ENCODE assay signal across 32 cellular contexts in the genomic region with DNA sequence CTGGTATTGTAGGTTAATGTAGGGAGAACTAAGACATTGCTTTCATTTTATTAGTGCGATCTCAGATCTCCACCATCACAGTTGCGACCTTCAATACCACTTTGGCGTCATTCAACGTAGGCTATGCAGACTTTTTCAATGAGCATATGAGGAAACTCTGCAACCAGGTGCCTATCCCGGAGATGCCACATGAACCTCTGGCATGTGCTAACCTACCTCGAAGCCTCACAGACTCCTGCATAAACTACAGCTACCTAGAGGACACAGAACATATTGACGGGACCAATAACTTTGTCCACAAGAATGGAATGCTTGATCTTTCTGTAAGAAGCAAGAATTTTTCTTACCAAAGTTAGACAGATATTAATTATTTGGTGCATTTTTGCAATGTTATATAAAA. TPM values are rescaled to one million over a fixed set of nuclear protein-coding genes. Genes with fewer than 3 reads are reported as not detected.
"Had no signal": no experiment of that assay in that cellular context is flagged by ENCODE, and none has a peak within 500 bp of the region (broad histone marks: within the 10 kb centered on the region; RNA-seq: fewer than 3 reads in every experiment).

No MANE protein-coding gene starts in this region.

- H3K4me1 Mint-ChIP-seq: immature natural killer cell; mesothelial cell of epicardium; naive B cell; natural killer cell; stimulated activated memory B cell treated with anti-CD40 and anti-IgM and Interleukin-4, amounts not matched to agents 10 μg/mL and 1 μg/mL and 100 μg/mL, for 72 hours; stimulated activated naive CD8-positive, alpha-beta T cell treated with anti-CD3 and anti-CD28 coated beads, Interleukin-15, amount 100 ng/mL, for 72 hours had no signal

- ATAC-seq: left colon; left lung; lower lobe of right lung; natural killer cell; right lobe of liver; stimulated activated memory B cell treated with anti-CD40 and anti-IgM and Interleukin-4, amounts not matched to agents 10 μg/mL and 1 μg/mL and 100 μg/mL, for 72 hours; stimulated activated naive CD8-positive, alpha-beta T cell treated with anti-CD3 and anti-CD28 coated beads, Interleukin-15, amount 100 ng/mL, for 72 hours had no signal

- H3K9me3 Mint-ChIP-seq: nephron progenitor cell, type B pancreatic cell had no signal

- H3K4me3 ChIP-seq: hepatocyte, left lung, lower lobe of right lung, ovary, right atrium auricular region, right lobe of liver, smooth muscle cell, tibial nerve, uterus had no signal

- H3K27me3 ChIP-seq: hepatocyte, left lung, ovary, right atrium auricular region, right lobe of liver, tibial nerve, uterus had no signal

- H3K4me3 Mint-ChIP-seq: immature natural killer cell; mesothelial cell of epicardium; naive B cell; natural killer cell; nephron progenitor cell; stimulated activated memory B cell treated with anti-CD40 and anti-IgM and Interleukin-4, amounts not matched to agents 10 μg/mL and 1 μg/mL and 100 μg/mL, for 72 hours; stimulated activated naive CD8-positive, alpha-beta T cell treated with anti-CD3 and anti-CD28 coated beads, Interleukin-15, amount 100 ng/mL, for 72 hours; type B pancreatic cell had no signal

- H3K27me3 Mint-ChIP-seq: progenitor cell of endocrine pancreas; stimulated activated naive CD8-positive, alpha-beta T cell treated with anti-CD3 and anti-CD28 coated beads, Interleukin-15, amount 100 ng/mL, for 72 hours; type B pancreatic cell had no signal

- DNase-seq: immature natural killer cell; kidney; left colon; left lung; lower lobe of right lung; mammary epithelial cell; mesendoderm; naive B cell; natural killer cell; nephron progenitor cell; ovary; right lobe of liver; stimulated activated CD4-positive, alpha-beta T cell treated with anti-CD3 and anti-CD28 coated beads, Interleukin-1b, Interleukin-23, amount 100 ng/mL, for 48 hours; stimulated activated CD4-positive, alpha-beta T cell treated with anti-CD3 and anti-CD28 coated beads, Interleukin-2, amount 100 ng/mL, for 48 hours; stimulated activated CD4-positive, alpha-beta T cell treated with anti-CD3 and anti-CD28 coated beads, Interleukin-4, amount 100 ng/mL, for 4 hours; stimulated activated CD8-positive, alpha-beta memory T cell treated with anti-CD3 and anti-CD28 coated beads, Interleukin-4, amount 100 ng/mL, for 48 hours; stimulated activated naive CD4-positive, alpha-beta T cell treated with Interleukin-2 at 50 U/mL for 16 hours; stimulated activated naive CD8-positive, alpha-beta T cell treated with anti-CD3 and anti-CD28 coated beads, Interleukin-15, amount 100 ng/mL, for 72 hours; substantia nigra; uterus had no signal

- H3K4me1 ChIP-seq: left lung, lower lobe of right lung, right atrium auricular region, right lobe of liver, tibial nerve, uterus had no signal

- H3K79me2 ChIP-seq: hepatocyte had no signal

- H3K36me3 Mint-ChIP-seq: immature natural killer cell; mesothelial cell of epicardium; naive B cell; natural killer cell; stimulated activated memory B cell treated with anti-CD40 and anti-IgM and Interleukin-4, amounts not matched to agents 10 μg/mL and 1 μg/mL and 100 μg/mL, for 72 hours; type B pancreatic cell had no signal

- H2AFZ ChIP-seq: hepatocyte had no signal

- H3K36me3 ChIP-seq: left lung, lower lobe of right lung, ovary, right atrium auricular region, right lobe of liver, tibial nerve, uterus had no signal

- H3K4me2 ChIP-seq: hepatocyte, smooth muscle cell had no signal

- H3K27ac Mint-ChIP-seq: immature natural killer cell; mesothelial cell of epicardium; naive B cell; natural killer cell; nephron progenitor cell; progenitor cell of endocrine pancreas; stimulated activated memory B cell treated with anti-CD40 and anti-IgM and Interleukin-4, amounts not matched to agents 10 μg/mL and 1 μg/mL and 100 μg/mL, for 72 hours; stimulated activated naive CD8-positive, alpha-beta T cell treated with anti-CD3 and anti-CD28 coated beads, Interleukin-15, amount 100 ng/mL, for 72 hours; type B pancreatic cell had no signal

- H3K9me3 ChIP-seq: left lung, lower lobe of right lung, ovary, right atrium auricular region, right lobe of liver, tibial nerve, uterus had no signal

- H3K27ac ChIP-seq: hepatocyte, left lung, lower lobe of right lung, ovary, right atrium auricular region, right lobe of liver, tibial nerve, uterus had no signal

- FAIRE-seq: islet of Langerhans had no signal

RNA-seq across cellular contexts. Expression of a gene that starts 47.3 kb away (rescaled TPM):
- total RNA-seq: lower lobe of right lung, mononuclear cell, natural killer cell, omental fat pad, pulmonary artery endothelial cell, smooth muscle cell had no signal
- polyA plus RNA-seq: immature natural killer cell, mammary epithelial cell, smooth muscle cell had no signal
